Comparison of ENCODE assay signal across 11 cellular contexts in the genomic region with DNA sequence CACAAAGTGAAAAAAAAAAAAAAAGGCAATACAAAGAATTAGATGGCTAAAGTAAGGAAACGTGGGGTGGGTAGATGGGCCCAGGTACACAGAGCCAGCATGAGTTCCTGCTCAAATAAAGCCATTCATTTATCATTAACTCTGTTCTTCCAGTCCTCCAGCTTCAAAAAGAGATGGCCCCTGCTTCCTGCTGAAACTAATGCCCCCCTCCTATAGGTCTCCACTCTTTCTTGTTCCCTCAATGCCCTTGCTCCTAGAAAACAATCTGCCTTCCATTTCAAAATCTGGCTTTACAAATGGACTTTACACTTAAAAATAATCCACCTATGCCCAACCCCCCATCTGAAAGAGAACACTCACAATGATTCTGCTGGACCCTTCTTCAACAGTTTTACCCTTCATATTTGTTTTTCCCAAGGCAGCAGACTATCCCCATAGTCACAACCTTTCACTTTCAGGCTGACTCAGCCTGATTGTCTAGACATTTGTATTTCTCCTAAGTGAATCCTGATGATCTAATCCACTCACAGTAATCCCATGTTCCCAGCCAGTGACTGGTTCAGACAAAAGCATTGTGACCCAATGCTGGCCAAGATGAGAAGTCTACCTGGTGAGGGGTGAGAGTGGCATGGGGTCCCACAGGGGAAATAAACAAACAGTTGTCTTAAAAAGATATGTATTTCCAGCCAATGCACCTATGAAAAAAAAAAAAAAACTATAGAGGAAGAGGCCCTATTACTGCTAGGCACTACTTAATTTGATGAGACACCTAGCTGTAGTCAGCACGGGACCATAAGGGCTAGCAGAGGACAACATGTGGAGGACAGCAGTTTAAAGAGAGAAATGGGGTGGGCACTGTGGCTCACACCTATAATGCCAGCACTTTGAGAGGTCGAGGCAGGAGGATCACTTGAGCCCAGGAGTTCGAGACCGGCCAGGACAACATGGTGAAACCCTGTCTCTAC.
DNase-seq lines count a peak whose midpoint lies in the region; ATAC-seq, FAIRE-seq and TF ChIP-seq lines count a peak whose summit lies in the region.
"Had no signal": no experiment of that assay in that cellular context is flagged by ENCODE, and none has a peak within 500 bp of the region (broad histone marks: within the 10 kb centered on the region; RNA-seq: fewer than 3 reads in every experiment).

No MANE protein-coding gene starts in this region.

- FAIRE-seq in GM12892 (lab: Jason Lieb, UNC) = no peak

- peaks cover 18% of the 10 kb centered on the region for H3K4me1 Mint-ChIP-seq in Caco-2 (ENCODE audit: low read depth, unreplicated experiment)
- peaks cover 14 to 25% (median 21%) of the 10 kb centered on the region in 4 donors for H3K4me1 Mint-ChIP-seq in naive thymus-derived CD8-positive, alpha-beta T cell

- peaks cover 13% of the 10 kb centered on the region; the same call in 1 of the 2 replicates for H3K4me1 ChIP-seq in Caco-2

- BruUV-seq in Caco-2 (replicated peaks; lab: Mats Ljungman, UMichigan) = no TSS peak

- no peak for ATAC-seq in naive thymus-derived CD8-positive, alpha-beta T cell
- no peak for ATAC-seq in HG02798 (IDR thresholded peaks at IDR 0.05; ENCODE audit: poor library complexity, unreplicated experiment)

- H3K4me3 ChIP-seq in Caco-2 (ENCODE audit: low read depth, low read length) (no peak overlapping the region), choroid plexus epithelial cell (ENCODE audit: low read depth, low read length) (no peak overlapping the region)
- H3K4me3 ChIP-seq: coronary artery had no signal

- peak overlapping the region; percentile 37 for H3K27ac Mint-ChIP-seq in Caco-2 (ENCODE audit: unreplicated experiment)
- peak overlapping the region in 8 of 10 donors; percentile 8 to 88 (median 52) for H3K27ac Mint-ChIP-seq in naive thymus-derived CD8-positive, alpha-beta T cell

- TF ChIP-seq CTCF in Caco-2 (IDR thresholded peaks at IDR 0.05; ENCODE audit: insufficient read depth in 1 of 2, low read depth in 1 of 2, low read length in 1 of 2, severe bottlenecking in 1 of 2, unreplicated experiment in 1 of 2) (no peak), choroid plexus epithelial cell (conservative IDR thresholded peaks at IDR 0.05; ENCODE audit: low read depth, low read length) (no peak)

- DNase-seq in Caco-2 (peak in 1 of 2 experiments; percentile 16), HS-5 (ENCODE audit: low read depth) (peak; percentile 34), choroid plexus epithelial cell (ENCODE audit: low read depth) (peak; percentile 91), NCI-H345 (lab: John Stamatoyannopoulos, UW) (no peak), GM12892 (ENCODE audit: insufficient read length) (no peak), MV-4-11 (lab: John Stamatoyannopoulos, UW) (no peak)
- no peak for DNase-seq in naive thymus-derived CD8-positive, alpha-beta T cell
- DNase-seq: NCI-H187, T1000 had no signal

- H3K9me3 Mint-ChIP-seq in Caco-2 (ENCODE audit: unreplicated experiment) = no peaks in the 10 kb centered on the region
- H3K9me3 Mint-ChIP-seq in naive thymus-derived CD8-positive, alpha-beta T cell = no peaks in the 10 kb centered on the region

- CTCF ChIA-PET in Caco-2 (lab: Charles Lee) = interaction anchor here (0.7 kb wide), 1 partner anchor 596 kb away, joined by 4 read pairs; no protein-coding TSS in a partner anchor

- no peaks in the 10 kb centered on the region for H3K27me3 Mint-ChIP-seq in Caco-2 (ENCODE audit: insufficient read depth, unreplicated experiment)
- H3K27me3 Mint-ChIP-seq in naive thymus-derived CD8-positive, alpha-beta T cell = no peaks in the 10 kb centered on the region

- intact Hi-C loops in Caco-2 (cut with micrococcal nuclease; ENCODE audit: unreplicated experiment) = no loop called here

- peaks cover 90% of the 10 kb centered on the region for H3K36me3 Mint-ChIP-seq in Caco-2 (ENCODE audit: insufficient read depth, unreplicated experiment)
- H3K36me3 Mint-ChIP-seq in naive thymus-derived CD8-positive, alpha-beta T cell = peaks cover 9 to 93% (median 25%) of the 10 kb centered on the region in 3 donors

- H3K4me3 Mint-ChIP-seq in Caco-2 (ENCODE audit: unreplicated experiment) = no peak overlapping the region
- H3K4me3 Mint-ChIP-seq in naive thymus-derived CD8-positive, alpha-beta T cell = peak overlapping the region in 1 of 10 donors; percentile 58

- no peaks in the 10 kb centered on the region for H3K9me3 ChIP-seq in Caco-2

- H3K27me3 ChIP-seq in Caco-2 (replicated peaks; ENCODE audit: control insufficient read depth, insufficient read depth, low read length) = no peaks in the 10 kb centered on the region

- TF ChIP-seq POLR2A in GM12892 (IDR thresholded peaks at IDR 0.05; ENCODE audit: low read depth, low read length) = no peak

- POLR2A ChIA-PET in Caco-2 (lab: Charles Lee) = no interaction called here
- POLR2A ChIA-PET in naive thymus-derived CD8-positive, alpha-beta T cell (lab: Charles Lee) = no interaction called here

- peaks cover 3% of the 10 kb centered on the region; the same call in 1 of the 2 replicates for H3K36me3 ChIP-seq in Caco-2 (ENCODE audit: control insufficient read depth, insufficient read depth, low read length)

Comparison
In these comparisons a context has a peak if more than half of its experiments do, and no peak if none do; other contexts are left out.
1. DNase-seq: peak in HS-5 (single experiment) and choroid plexus epithelial cell (single experiment); none in naive thymus-derived CD8-positive, alpha-beta T cell (0 of 10), NCI-H345 (single experiment), GM12892 (single experiment) and MV-4-11 (single experiment).